8 cellular contexts compared by ENCODE assay signal in the genomic region with DNA sequence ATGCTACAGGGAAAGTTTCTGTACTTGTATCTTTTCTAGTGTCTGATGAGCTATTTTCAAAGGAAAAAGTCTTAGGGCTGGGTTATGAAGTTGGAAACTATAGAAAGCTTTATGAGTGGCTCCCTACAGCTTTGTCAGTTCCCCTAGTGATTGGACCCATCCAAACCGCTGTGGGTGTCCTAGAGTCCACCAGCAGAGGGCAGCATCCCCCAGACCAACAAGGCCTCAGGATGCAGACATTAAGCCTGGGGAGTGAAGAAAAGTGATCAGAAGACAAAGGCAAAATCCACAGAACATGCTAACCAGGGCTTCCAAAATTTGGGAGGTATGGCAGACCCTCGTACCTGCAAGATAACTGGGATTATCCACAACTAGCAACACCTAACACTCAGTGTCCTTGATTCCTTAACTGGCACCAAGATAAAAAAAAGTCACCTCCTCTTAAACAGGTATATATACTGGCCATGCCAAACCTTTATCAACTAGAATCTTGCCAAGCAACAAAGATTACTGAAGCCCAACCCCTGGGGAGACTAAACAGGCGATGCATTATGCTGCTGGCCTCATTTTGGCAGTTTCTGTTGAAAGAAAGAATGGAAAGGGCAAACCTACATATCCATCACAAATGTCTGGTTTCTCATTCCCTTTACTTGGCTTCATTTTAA.
DNase-seq lines count a peak whose midpoint lies in the region; ATAC-seq and TF ChIP-seq lines count a peak whose summit lies in the region.

No MANE protein-coding gene starts in this region.

- CTCF ChIA-PET in Caco-2 (lab: Charles Lee): interaction anchor here (0.6 to 2.2 kb wide), 30 partner anchors 12 to 521 kb away, joined by 3 to 38 read pairs (median 4); partner anchors contain the start of gene WDR38
- CTCF ChIA-PET in activated CD4-positive, alpha-beta memory T cell treated with anti-CD3 and anti-CD28 coated beads, Interleukin-2, amount 10 ng/mL, durations not matched to agents 7 days and 5 days (lab: Charles Lee): interaction anchor here (0.5 to 6.1 kb wide), 44 partner anchors 10 to 819 kb away, joined by 3 to 64 read pairs (median 3); partner anchors contain the start of gene WDR38

- no peaks in the 10 kb centered on the region for H3K36me3 ChIP-seq in Caco-2 (ENCODE audit: control insufficient read depth, insufficient read depth, low read length)

- no peaks in the 10 kb centered on the region for H3K27me3 ChIP-seq in Caco-2 (replicated peaks; ENCODE audit: control insufficient read depth, insufficient read depth, low read length)

- no peaks in the 10 kb centered on the region for H3K36me3 Mint-ChIP-seq in Caco-2 (ENCODE audit: insufficient read depth, unreplicated experiment)
- no peaks in the 10 kb centered on the region for H3K36me3 Mint-ChIP-seq in activated CD4-positive, alpha-beta memory T cell treated with anti-CD3 and anti-CD28 coated beads, Interleukin-2, amount 10 ng/mL, durations not matched to agents 7 days and 5 days (ENCODE audit: low read depth)

- no peaks in the 10 kb centered on the region for H3K27me3 Mint-ChIP-seq in Caco-2 (ENCODE audit: insufficient read depth, unreplicated experiment)
- H3K27me3 Mint-ChIP-seq in activated CD4-positive, alpha-beta memory T cell treated with anti-CD3 and anti-CD28 coated beads, Interleukin-2, amount 10 ng/mL, durations not matched to agents 7 days and 5 days: peaks cover 8% of the 10 kb centered on the region

- no TSS peak for BruUV-seq in Caco-2 (replicated peaks; lab: Mats Ljungman, UMichigan)

- DNase-seq in Caco-2 (peak; percentile 77 to 86), NCI-H69 (lab: John Stamatoyannopoulos, UW) (peak; percentile 77), medulla oblongata (ENCODE audit: extremely low spot score) (peak; percentile 92)
- DNase-seq in activated CD4-positive, alpha-beta memory T cell treated with anti-CD3 and anti-CD28 coated beads, Interleukin-2, amount 10 ng/mL, durations not matched to agents 7 days and 5 days: peak; percentile 75
- DNase-seq in effector CD8-positive, alpha-beta T cell (lab: John Stamatoyannopoulos, UW): peak; percentile 54
- DNase-seq in stimulated activated CD8-positive, alpha-beta memory T cell treated with anti-CD3 and anti-CD28 coated beads, Interleukin-15, amount 100 ng/mL, for 4 hours (ENCODE audit: low read depth in 2 of 2): peak; percentile 21 to 45

- no peak overlapping the region for H3K4me3 Mint-ChIP-seq in Caco-2 (ENCODE audit: unreplicated experiment)
- H3K4me3 Mint-ChIP-seq in activated CD4-positive, alpha-beta memory T cell treated with anti-CD3 and anti-CD28 coated beads, Interleukin-2, amount 10 ng/mL, durations not matched to agents 7 days and 5 days: no peak overlapping the region

- no peaks in the 10 kb centered on the region for H3K9me3 ChIP-seq in Caco-2

- no peaks in the 10 kb centered on the region for H3K4me1 ChIP-seq in Caco-2

- peak; percentile 48 for ATAC-seq in HG02678 (IDR thresholded peaks at IDR 0.05; ENCODE audit: unreplicated experiment)
- no peak for ATAC-seq in HG02884 (IDR thresholded peaks at IDR 0.05; ENCODE audit: unreplicated experiment)

- peaks cover 6% of the 10 kb centered on the region for H3K4me1 Mint-ChIP-seq in Caco-2 (ENCODE audit: low read depth, unreplicated experiment)
- H3K4me1 Mint-ChIP-seq in activated CD4-positive, alpha-beta memory T cell treated with anti-CD3 and anti-CD28 coated beads, Interleukin-2, amount 10 ng/mL, durations not matched to agents 7 days and 5 days: no peaks in the 10 kb centered on the region

- TF ChIP-seq CTCF in Caco-2 (IDR thresholded peaks at IDR 0.05; ENCODE audit: insufficient read depth in 1 of 2, low read depth in 1 of 2, low read length in 1 of 2, severe bottlenecking in 1 of 2, unreplicated experiment in 1 of 2): peak; percentile 85 to 92

- H3K4me3 ChIP-seq in Caco-2 (ENCODE audit: low read depth, low read length): no peak overlapping the region

- H3K9me3 Mint-ChIP-seq in Caco-2 (ENCODE audit: unreplicated experiment): no peaks in the 10 kb centered on the region
- no peaks in the 10 kb centered on the region for H3K9me3 Mint-ChIP-seq in activated CD4-positive, alpha-beta memory T cell treated with anti-CD3 and anti-CD28 coated beads, Interleukin-2, amount 10 ng/mL, durations not matched to agents 7 days and 5 days

- H3K27ac Mint-ChIP-seq in Caco-2 (ENCODE audit: unreplicated experiment): no peak overlapping the region
- no peak overlapping the region for H3K27ac Mint-ChIP-seq in activated CD4-positive, alpha-beta memory T cell treated with anti-CD3 and anti-CD28 coated beads, Interleukin-2, amount 10 ng/mL, durations not matched to agents 7 days and 5 days

- POLR2A ChIA-PET in Caco-2 (lab: Charles Lee): interaction anchor here (0.6 to 0.8 kb wide), 2 partner anchors 66 to 94 kb away, joined by 3 to 4 read pairs; no protein-coding TSS in a partner anchor
- POLR2A ChIA-PET in activated CD4-positive, alpha-beta memory T cell treated with anti-CD3 and anti-CD28 coated beads, Interleukin-2, amount 10 ng/mL, durations not matched to agents 7 days and 5 days (lab: Charles Lee): no interaction called here

- intact Hi-C loops in Caco-2 (cut with micrococcal nuclease; ENCODE audit: unreplicated experiment): loop anchor here (1.0 kb wide), 4 partner anchors 42 to 137 kb away; no protein-coding TSS in a partner anchor

Comparison
In these comparisons a context has a peak if more than half of its experiments do, and no peak if none do; other contexts are left out.
1. DNase-seq: peak in every context shown above with its lines; median percentile 92 in medulla oblongata; 82 in Caco-2; 77 in NCI-H69; 75 in activated CD4-positive, alpha-beta memory T cell treated with anti-CD3 and anti-CD28 coated beads, Interleukin-2, amount 10 ng/mL, durations not matched to agents 7 days and 5 days; 54 in effector CD8-positive, alpha-beta T cell; 33 in stimulated activated CD8-positive, alpha-beta memory T cell treated with anti-CD3 and anti-CD28 coated beads, Interleukin-15, amount 100 ng/mL, for 4 hours.